In the genomic region with DNA sequence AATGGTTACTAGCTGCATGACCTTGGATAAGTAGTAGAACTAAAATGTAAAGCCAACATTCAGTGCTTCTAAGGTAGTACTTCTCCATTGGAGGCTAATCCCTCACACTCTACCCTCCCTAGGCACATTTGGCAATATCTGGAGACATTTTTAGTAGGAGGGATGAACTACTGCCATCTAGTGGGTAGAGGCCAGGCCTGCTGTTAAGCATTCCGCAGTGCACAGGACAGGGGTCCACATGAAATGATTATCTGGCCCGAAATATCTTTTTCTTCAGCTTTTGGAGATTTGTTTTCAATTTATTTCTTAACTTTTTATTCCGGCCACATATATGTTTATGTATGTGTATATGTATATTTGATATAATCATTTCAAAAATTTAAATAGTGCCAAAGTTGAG, we compare ENCODE assay signal across 8 cellular contexts. TPM values are rescaled to one million over a fixed set of nuclear protein-coding genes. Genes with fewer than 3 reads are reported as not detected.
DNase-seq lines count a peak whose midpoint lies in the region; ATAC-seq and TF ChIP-seq lines count a peak whose summit lies in the region.

No MANE protein-coding gene starts in this region.

- ATAC-seq in T-helper 17 cell, result peak; percentile 42

- H3K4me3 Mint-ChIP-seq in T-helper 17 cell, result no peak overlapping the region

- TF ChIP-seq CTCF in HL-60 (IDR thresholded peaks at IDR 0.05; ENCODE audit: insufficient read depth, low read length), result peak; percentile 9

- H3K4me1 Mint-ChIP-seq in T-helper 17 cell, result no peaks in the 10 kb centered on the region

- DNase-seq in GM03348 (ENCODE audit: low spot score), result peak; percentile 7
- peak in 1 of 2 experiments; percentile 41 for DNase-seq in HL-60 (ENCODE audit: low read depth in 1 of 2, low spot score in 1 of 2)
- DNase-seq in T-helper 17 cell, result no peak
- DNase-seq in inferior parietal cortex (ENCODE audit: extremely low spot score), result peak; percentile 32
- DNase-seq in DMS114 treated with DMSO at 0.1 percent for 48 hours (lab: John Stamatoyannopoulos, UW; ENCODE audit: unreplicated experiment), result no peak
- DNase-seq in stimulated activated naive CD4-positive, alpha-beta T cell treated with Interleukin-2 at 50 U/mL for 16 hours (lab: John Stamatoyannopoulos, UW), result no peak
- no peak for DNase-seq in DMS79 treated with DMSO at 0.1 percent for 48 hours (lab: John Stamatoyannopoulos, UW)
- DNase-seq in cortex of kidney (lab: John Stamatoyannopoulos, UW), result no peak

- no peaks in the 10 kb centered on the region for H3K36me3 Mint-ChIP-seq in T-helper 17 cell (ENCODE audit: low read depth)

- no peaks in the 10 kb centered on the region for H3K27me3 ChIP-seq in HL-60 (ENCODE audit: insufficient read depth, poor library complexity, severe bottlenecking)

- no peak overlapping the region for H3K27ac ChIP-seq in HL-60 (replicated peaks)

- no peaks in the 10 kb centered on the region for H3K27me3 Mint-ChIP-seq in T-helper 17 cell

- H3K4me3 ChIP-seq in HL-60 (replicated peaks; ENCODE audit: insufficient read depth, low read length), result no peak overlapping the region

- no peaks in the 10 kb centered on the region for H3K9me3 ChIP-seq in T-helper 17 cell (ENCODE audit: control insufficient read depth, low read length, poor library complexity, severe bottlenecking)

- no peak overlapping the region for H3K27ac Mint-ChIP-seq in T-helper 17 cell

RNA-seq across cellular contexts. Expression of a gene that starts 36.0 kb away (rescaled TPM):
- not detected for total RNA-seq in T-helper 17 cell

Comparison
In these comparisons a context has a peak if more than half of its experiments do, and no peak if none do; other contexts are left out.
1. DNase-seq: peak in GM03348 (single experiment) and inferior parietal cortex (single experiment); none in T-helper 17 cell (0 of 3), DMS114 treated with DMSO at 0.1 percent for 48 hours (single experiment), stimulated activated naive CD4-positive, alpha-beta T cell treated with Interleukin-2 at 50 U/mL for 16 hours (single experiment), DMS79 treated with DMSO at 0.1 percent for 48 hours (single experiment) and cortex of kidney (single experiment).